ENCODE assay signal across 1 cellular context in genomic region chr17:30505868-30506417, GRCh38.
TF ChIP-seq lines count a peak whose summit lies in the region.

No MANE protein-coding gene starts in this region.

TF ChIP-seq in WTC11, 78 proteins besides CTCF, POLR2A, EP300 and RAD21 (continued from another document):
- TF ChIP-seq ATF6 (CRISPR knock-in tag; IDR thresholded peaks at IDR 0.05) = no peak
- TF ChIP-seq CDX4 (CRISPR knock-in tag; IDR thresholded peaks at IDR 0.05; ENCODE audit: borderline replicate concordance) = no peak
- no peak for TF ChIP-seq ZNF396 (CRISPR knock-in tag; IDR thresholded peaks at IDR 0.05; ENCODE audit: borderline replicate concordance)
- no peak for TF ChIP-seq IRF2 (CRISPR knock-in tag; IDR thresholded peaks at IDR 0.05; ENCODE audit: borderline replicate concordance, low read depth)
- no peak for TF ChIP-seq E2F4 (CRISPR knock-in tag; IDR thresholded peaks at IDR 0.05; ENCODE audit: borderline replicate concordance, low read depth)
